ENCODE assay signal across 16 cellular contexts in genomic region chr5:155926011-155926410, GRCh38.
"Had no signal": no experiment of that assay in that cellular context is flagged by ENCODE, and none has a peak within 500 bp of the region (broad histone marks: within the 10 kb centered on the region; RNA-seq: fewer than 3 reads in every experiment).

No MANE protein-coding gene starts in this region.

- ATAC-seq: foreskin keratinocyte; left lung; stimulated activated effector memory CD8-positive, alpha-beta T cell treated with anti-CD3 and anti-CD28 coated beads, Interleukin-12 subunit alpha, Interleukin-12 subunit beta, amount 100 ng/mL, for 72 hours had no signal

- H3K9me3 ChIP-seq: left lung, sigmoid colon, stomach had no signal

- H3K4me3 ChIP-seq: dorsolateral prefrontal cortex, left lung, sigmoid colon, stomach had no signal

- H3K4me1 ChIP-seq: foreskin keratinocyte, left lung, sigmoid colon, stomach had no signal

- H3K27me3 ChIP-seq: brain microvascular endothelial cell, dorsolateral prefrontal cortex, foreskin keratinocyte, left lung, sigmoid colon, stomach had no signal

- H3K36me3 ChIP-seq: brain microvascular endothelial cell, left lung, sigmoid colon, stomach had no signal

- DNase-seq: activated CD4-positive, alpha-beta T cell treated with anti-CD3 and anti-CD28 coated beads for 1 hour; activated CD8-positive, alpha-beta memory T cell treated with anti-CD3 and anti-CD28 coated beads for 24 hours; activated CD8-positive, alpha-beta memory T cell treated with anti-CD3 and anti-CD28 coated beads, Interleukin-2, amount 50 U/mL, for 48 hours; activated effector memory CD4-positive, alpha-beta T cell treated with anti-CD3 and anti-CD28 coated beads, Interleukin-2, amount 50 U/mL, for 16 hours; activated T-cell treated with anti-CD3 and anti-CD28 coated beads, Interleukin-2, amount 50 U/mL, for 48 hours; brain microvascular endothelial cell; central memory CD4-positive, alpha-beta T cell; dorsolateral prefrontal cortex; foreskin keratinocyte; left lung; nephron progenitor cell; nucleus accumbens; sigmoid colon; stimulated activated CD4-positive, alpha-beta T cell treated with anti-CD3 and anti-CD28 coated beads, Interleukin-4, amount 100 ng/mL, for 24 hours; stomach had no signal
